In the genomic region with DNA sequence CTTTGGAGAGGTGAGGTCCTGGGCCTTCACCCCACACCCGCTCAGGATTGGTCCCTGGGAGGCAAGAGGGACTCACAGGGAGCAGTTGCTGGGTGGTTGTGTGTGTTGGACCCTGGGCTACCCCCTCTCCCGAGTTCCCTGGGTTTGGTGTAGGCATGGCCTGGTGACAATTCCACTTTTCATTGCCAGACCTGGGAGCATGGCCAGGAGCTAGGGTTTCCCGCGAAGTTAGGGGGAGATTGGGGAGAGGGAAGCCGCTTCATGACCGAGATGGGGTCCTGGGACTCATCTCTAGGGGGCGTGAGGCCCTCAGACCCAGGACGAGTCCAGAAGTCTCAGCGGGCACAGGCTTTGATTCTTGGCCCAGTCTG, we compare ENCODE assay signal across 8 cellular contexts. TPM values are rescaled to one million over a fixed set of nuclear protein-coding genes. Genes with fewer than 3 reads are reported as not detected.
A peak's percentile ranks its signal among the peaks of the same experiment; 100 is the strongest.
DNase-seq lines count a peak whose midpoint lies in the region; ATAC-seq and TF ChIP-seq lines count a peak whose summit lies in the region.
"Had no signal": no experiment of that assay in that cellular context is flagged by ENCODE, and none has a peak within 500 bp of the region (broad histone marks: within the 10 kb centered on the region; RNA-seq: fewer than 3 reads in every experiment).

No MANE protein-coding gene starts in this region.

- intact Hi-C loops in stomach (cut with DNase I; ENCODE audit: low total_unique reads): no loop called here

- TF ChIP-seq CTCF in HL-60 (IDR thresholded peaks at IDR 0.05; ENCODE audit: insufficient read depth, low read length) (no peak), stomach (IDR thresholded peaks at IDR 0.05) (no peak)

- peak overlapping the region; percentile 62 for H3K4me3 Mint-ChIP-seq in activated T-helper 17 cell treated with anti-CD3 and anti-CD28 coated beads, Interleukin-2, amount 50 U/mL, for 72 hours

- no peak for ATAC-seq in activated T-helper 17 cell treated with anti-CD3 and anti-CD28 coated beads, Interleukin-2, amount 50 U/mL, for 72 hours (replicated peaks)

- H3K4me1 Mint-ChIP-seq in activated T-helper 17 cell treated with anti-CD3 and anti-CD28 coated beads, Interleukin-2, amount 50 U/mL, for 72 hours: peaks cover 17% of the 10 kb centered on the region

- no peaks in the 10 kb centered on the region for H3K9me3 Mint-ChIP-seq in activated T-helper 17 cell treated with anti-CD3 and anti-CD28 coated beads, Interleukin-2, amount 50 U/mL, for 72 hours

- H3K27ac ChIP-seq in HL-60 (replicated peaks) (peak overlapping the region; percentile 56), layer of hippocampus (ENCODE audit: low read depth, low read length) (peak overlapping the region; percentile 80), stomach (peak overlapping the region; percentile 33 to 91 (median 77))

- no peaks in the 10 kb centered on the region for H3K27me3 Mint-ChIP-seq in activated T-helper 17 cell treated with anti-CD3 and anti-CD28 coated beads, Interleukin-2, amount 50 U/mL, for 72 hours

- H3K4me3 ChIP-seq in HL-60 (replicated peaks; ENCODE audit: insufficient read depth, low read length) (peak overlapping the region; percentile 51), stomach (peak overlapping the region; percentile 60 to 66 (median 62))

- H3K27me3 ChIP-seq in HL-60 (ENCODE audit: insufficient read depth, poor library complexity, severe bottlenecking) (no peaks in the 10 kb centered on the region), layer of hippocampus (ENCODE audit: control insufficient read depth, insufficient read depth, low read length) (no peaks in the 10 kb centered on the region), stomach (peaks cover 0 to 33% (median 17%) of the 10 kb centered on the region in 3 donors)

- no peaks in the 10 kb centered on the region for H3K36me3 ChIP-seq in stomach

- no peaks in the 10 kb centered on the region for H3K36me3 Mint-ChIP-seq in activated T-helper 17 cell treated with anti-CD3 and anti-CD28 coated beads, Interleukin-2, amount 50 U/mL, for 72 hours (ENCODE audit: low read depth)

- DNase-seq in HL-60 (ENCODE audit: low read depth in 1 of 2, low spot score in 1 of 2) (no peak), stomach (no peak), SK-N-DZ (ENCODE audit: low spot score) (no peak), putamen (ENCODE audit: low spot score) (no peak)
- DNase-seq in activated CD8-positive, alpha-beta memory T cell treated with anti-CD3 and anti-CD28 coated beads, Interleukin-2, amount 50 U/mL, for 4 hours: no peak
- DNase-seq: T1000 had no signal

- no peaks in the 10 kb centered on the region for H3K9me3 ChIP-seq in stomach

- TF ChIP-seq EP300 in stomach (IDR thresholded peaks at IDR 0.05): no peak

- TF ChIP-seq POLR2A in stomach (IDR thresholded peaks at IDR 0.05): no peak

- no peak overlapping the region for H3K27ac Mint-ChIP-seq in activated T-helper 17 cell treated with anti-CD3 and anti-CD28 coated beads, Interleukin-2, amount 50 U/mL, for 72 hours

- peaks cover 34 to 68% (median 59%) of the 10 kb centered on the region in 4 donors for H3K4me1 ChIP-seq in stomach

- WGBS in stomach, 5 donors: 42 to 48% (median 47%) methylated on average over 4 to 9 of the region's 9 CpGs

RNA-seq across cellular contexts. Expression of gene PALD1, which starts 0.6 kb away (rescaled TPM):
- 1 to 10 TPM in 1 of 2 donors, under 1 TPM in 1; 0.17 to 1.4 TPM for total RNA-seq in activated T-helper 17 cell treated with anti-CD3 and anti-CD28 coated beads, Interleukin-2, amount 50 U/mL, for 72 hours
- total RNA-seq in stomach: 10 to 100 TPM in 2 of 5 donors, 1 to 10 TPM in 3; 3.6 to 25.1 (median 8.1) TPM
- 1 to 10 TPM; 2.4 to 3.0 (median 2.7) TPM for polyA plus RNA-seq in stomach
- 16.5 and 20.9 TPM in 2 replicates for polyA plus RNA-seq in SK-N-DZ (2014; cell fraction: cytosol; rRNA removed)
- 20.6 and 23.2 TPM in 2 replicates for polyA plus RNA-seq in SK-N-DZ (2014; cell fraction: nucleus; rRNA removed)

RNA-seq across cellular contexts. Expression of gene NODAL, which starts 37.7 kb away (rescaled TPM):
- total RNA-seq in activated T-helper 17 cell treated with anti-CD3 and anti-CD28 coated beads, Interleukin-2, amount 50 U/mL, for 72 hours: not detected
- total RNA-seq in stomach: not detected
- polyA plus RNA-seq in stomach: not detected
- polyA plus RNA-seq in SK-N-DZ (2014; cell fraction: cytosol; rRNA removed): not detected in 2 replicates
- polyA plus RNA-seq in SK-N-DZ (2014; cell fraction: nucleus; rRNA removed): not detected in 2 replicates
